In genomic region chr5:14325369-14325768, GRCh38 we compare ENCODE assay signal across 27 cellular contexts.
"Had no signal": no experiment of that assay in that cellular context is flagged by ENCODE, and none has a peak within 500 bp of the region (broad histone marks: within the 10 kb centered on the region; RNA-seq: fewer than 3 reads in every experiment).

No MANE protein-coding gene starts in this region.

- DNase-seq: activated CD4-positive, alpha-beta memory T cell treated with anti-CD3 and anti-CD28 coated beads for 36 hours; activated CD4-positive, alpha-beta T cell treated with anti-CD3 and anti-CD28 coated beads for 36 hours; activated CD8-positive, alpha-beta memory T cell treated with anti-CD3 and anti-CD28 coated beads, Interleukin-2, amount 10 ng/mL, durations not matched to agents 7 days and 5 days; activated effector memory CD4-positive, alpha-beta T cell treated with Interleukin-2 at 50 U/mL for 16 hours; activated naive CD4-positive, alpha-beta T cell treated with anti-CD3 and anti-CD28 coated beads, Interleukin-2, amount 50 U/mL, for 16 hours; activated T-cell treated with anti-CD3 and anti-CD28 coated beads, Interleukin-2, amount 50 U/mL, for 24 hours; adrenal gland; colonic mucosa; foreskin melanocyte; head of caudate nucleus; left colon; mammary epithelial cell; mucosa of descending colon; naive thymus-derived CD8-positive, alpha-beta T cell; occipital lobe; stimulated activated CD4-positive, alpha-beta T cell treated with anti-CD3 and anti-CD28 coated beads, Interleukin-4, amount 100 ng/mL, for 4 hours; stimulated activated CD8-positive, alpha-beta memory T cell treated with anti-CD3 and anti-CD28 coated beads, Interleukin-4, amount 100 ng/mL, for 48 hours; stimulated activated naive CD4-positive, alpha-beta T cell treated with Interleukin-2 at 50 U/mL for 16 hours; substantia nigra; T-helper 1 cell; uterus; WERI-Rb-1 had no signal

- H3K27ac Mint-ChIP-seq: activated CD4-positive, alpha-beta memory T cell treated with anti-CD3 and anti-CD28 coated beads for 36 hours; activated CD4-positive, alpha-beta T cell treated with anti-CD3 and anti-CD28 coated beads for 36 hours; activated CD8-positive, alpha-beta memory T cell treated with anti-CD3 and anti-CD28 coated beads, Interleukin-2, amount 10 ng/mL, durations not matched to agents 7 days and 5 days; activated T-cell treated with anti-CD3 and anti-CD28 coated beads, Interleukin-2, amount 50 U/mL, for 24 hours had no signal

- ATAC-seq: activated CD4-positive, alpha-beta T cell treated with anti-CD3 and anti-CD28 coated beads for 36 hours; activated CD8-positive, alpha-beta memory T cell treated with anti-CD3 and anti-CD28 coated beads, Interleukin-2, amount 10 ng/mL, durations not matched to agents 7 days and 5 days; left colon; mucosa of descending colon; naive thymus-derived CD8-positive, alpha-beta T cell had no signal

- H3K4me3 ChIP-seq: adrenal gland, cardiac muscle cell, colonic mucosa, mucosa of descending colon, prostate gland, smooth muscle cell, tibial nerve, uterus had no signal

- H3K4me1 Mint-ChIP-seq: activated CD4-positive, alpha-beta T cell treated with anti-CD3 and anti-CD28 coated beads for 36 hours; activated CD8-positive, alpha-beta memory T cell treated with anti-CD3 and anti-CD28 coated beads, Interleukin-2, amount 10 ng/mL, durations not matched to agents 7 days and 5 days had no signal

- FAIRE-seq: endothelial cell of umbilical vein had no signal

- H3K36me3 Mint-ChIP-seq: activated CD4-positive, alpha-beta memory T cell treated with anti-CD3 and anti-CD28 coated beads for 36 hours; activated CD8-positive, alpha-beta memory T cell treated with anti-CD3 and anti-CD28 coated beads, Interleukin-2, amount 10 ng/mL, durations not matched to agents 7 days and 5 days had no signal

- H3K27me3 Mint-ChIP-seq: activated CD4-positive, alpha-beta memory T cell treated with anti-CD3 and anti-CD28 coated beads for 36 hours; activated CD4-positive, alpha-beta T cell treated with anti-CD3 and anti-CD28 coated beads for 36 hours; activated T-cell treated with anti-CD3 and anti-CD28 coated beads, Interleukin-2, amount 50 U/mL, for 24 hours had no signal

- H3K4me3 Mint-ChIP-seq: activated CD4-positive, alpha-beta memory T cell treated with anti-CD3 and anti-CD28 coated beads for 36 hours; activated CD4-positive, alpha-beta T cell treated with anti-CD3 and anti-CD28 coated beads for 36 hours; activated CD8-positive, alpha-beta memory T cell treated with anti-CD3 and anti-CD28 coated beads, Interleukin-2, amount 10 ng/mL, durations not matched to agents 7 days and 5 days; activated T-cell treated with anti-CD3 and anti-CD28 coated beads, Interleukin-2, amount 50 U/mL, for 24 hours; naive thymus-derived CD8-positive, alpha-beta T cell had no signal
